Comparison of ENCODE assay signal across 9 cellular contexts in the genomic region with DNA sequence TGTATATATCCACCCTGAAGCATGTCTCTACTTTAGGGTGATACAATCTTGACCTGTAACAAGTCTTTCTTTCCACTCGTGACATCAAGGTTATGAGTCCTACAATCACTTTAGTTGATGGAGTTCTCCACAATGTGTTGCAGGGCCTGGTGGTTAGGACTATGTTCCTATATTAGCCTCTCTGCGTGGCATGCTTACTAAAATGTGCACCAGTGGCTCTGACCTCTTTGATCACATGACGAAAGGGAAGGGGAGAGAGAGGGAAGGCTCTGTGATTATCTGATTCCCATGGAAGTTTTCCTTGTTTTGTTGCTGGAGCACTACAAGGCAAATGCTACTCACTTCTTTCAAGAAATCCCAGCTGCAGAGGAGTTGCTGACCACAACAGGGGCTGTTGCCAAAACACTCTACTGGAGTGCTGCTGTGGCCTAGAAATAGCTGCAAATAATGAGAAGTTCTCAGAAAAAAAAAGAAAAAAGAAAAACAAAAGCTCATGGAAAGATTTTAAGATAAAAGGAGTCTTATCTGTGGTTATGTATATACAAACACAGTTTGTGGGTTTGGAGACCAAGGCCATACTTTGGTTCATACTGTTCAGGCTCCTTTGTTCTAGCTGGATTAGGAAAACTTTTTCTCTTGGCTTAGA.
DNase-seq lines count a peak whose midpoint lies in the region; TF ChIP-seq lines count a peak whose summit lies in the region.
"Had no signal": no experiment of that assay in that cellular context is flagged by ENCODE, and none has a peak within 500 bp of the region (broad histone marks: within the 10 kb centered on the region; RNA-seq: fewer than 3 reads in every experiment).

No MANE protein-coding gene starts in this region.

- no peak for TF ChIP-seq CTCF in GM20000 (IDR thresholded peaks at IDR 0.05; ENCODE audit: extremely low read depth, missing control alignments)

- DNase-seq in Caki2 (ENCODE audit: low read depth) = peak; percentile 47
- peak; percentile 38 for DNase-seq in OCI-M1 (lab: John Stamatoyannopoulos, UW)
- peak; percentile 53 for DNase-seq in fibroblast of the conjunctiva (ENCODE audit: low read depth)
- DNase-seq in pons (ENCODE audit: low spot score) = peak; percentile 42
- DNase-seq in NCI-H1694 (lab: John Stamatoyannopoulos, UW) = no peak
- DNase-seq in foreskin melanocyte = no peak
- DNase-seq in GM20000 (ENCODE audit: low spot score) = no peak
- no peak for DNase-seq in ecto neural progenitor cell (ENCODE audit: low spot score)
- DNase-seq: upper lobe of left lung had no signal

- in situ Hi-C loops in Caki2 (cut with HindIII; ENCODE audit: low pct_unique_long_range_greater_than_20kb, low sequenced_read_pairs) = no loop called here

Comparison
In these comparisons a context has a peak if more than half of its experiments do, and no peak if none do; other contexts are left out.
1. DNase-seq: peak in Caki2 (single experiment), OCI-M1 (single experiment), fibroblast of the conjunctiva (single experiment) and pons (single experiment); none in NCI-H1694 (single experiment), foreskin melanocyte (single experiment), GM20000 (single experiment) and ecto neural progenitor cell (single experiment).